In genomic region chr12:118016424-118017264, GRCh38 we compare ENCODE assay signal across 8 cellular contexts. TPM values are rescaled to one million over a fixed set of nuclear protein-coding genes. Genes with fewer than 3 reads are reported as not detected.
DNase-seq lines count a peak whose midpoint lies in the region; ATAC-seq and TF ChIP-seq lines count a peak whose summit lies in the region.

Gene RFC5 (plus strand): TSS chr12:118016703. CDS start chr12:118016828, 125 bp downstream.

- no peaks in the 10 kb centered on the region for H3K9me3 Mint-ChIP-seq in natural killer cell

- H3K4me1 Mint-ChIP-seq in natural killer cell = peaks cover 19 to 21% of the 10 kb centered on the region in 2 donors

- peak within 1 kb of the TSS; percentile 86 to 90 for H3K27ac Mint-ChIP-seq in natural killer cell

- H3K4me3 ChIP-seq in fibroblast of mammary gland (ENCODE audit: control insufficient read depth, low read depth, low read length) = peak within 1 kb of the TSS; percentile 90

- TF ChIP-seq CTCF in RWPE1 (conservative IDR thresholded peaks at IDR 0.05; ENCODE audit: low read depth) (no peak), fibroblast of mammary gland (conservative IDR thresholded peaks at IDR 0.05; ENCODE audit: control insufficient read depth, insufficient read depth, low read depth, low read length) (no peak), natural killer cell (IDR thresholded peaks at IDR 0.05) (no peak)

- intact Hi-C loops in natural killer cell (cut with micrococcal nuclease) = loop anchor here (1.0 kb wide), 1 partner anchor 45 kb away; the partner anchor contains the start of gene WSB2

- DNase-seq in EL = peak; percentile 98
- DNase-seq in H4 (ENCODE audit: low spot score) = peak; percentile 96
- DNase-seq in LoVo (ENCODE audit: low spot score) = peak; percentile 100
- DNase-seq in RWPE1 (ENCODE audit: low spot score) = peak; percentile 98
- DNase-seq in activated T-helper 1 cell treated with anti-CD3 and anti-CD28 coated beads, Interleukin-2, amount 50 U/mL, for 16 hours (ENCODE audit: low read depth in 1 of 2, low spot score in 1 of 2) = peak; percentile 96 to 97
- DNase-seq in fibroblast of mammary gland (ENCODE audit: low read depth) = peak; percentile 94
- peak; percentile 98 for DNase-seq in natural killer cell
- DNase-seq in stimulated activated naive CD4-positive, alpha-beta T cell (lab: John Stamatoyannopoulos, UW) = peak; percentile 89 to 97 (median 96)

- H3K4me3 Mint-ChIP-seq in natural killer cell = peak within 1 kb of the TSS; percentile 96

- H3K27ac ChIP-seq in RWPE1 = peak within 1 kb of the TSS; percentile 73

- POLR2A ChIA-PET in RWPE1 (lab: Yijun Ruan, JAX; ENCODE audit: low non-redundant PET) = interaction anchor here (1.0 kb wide), 1 partner anchor 47 kb away, joined by 4 read pairs; no protein-coding TSS in a partner anchor

- H3K27me3 Mint-ChIP-seq in natural killer cell (ENCODE audit: low read depth in 2 of 2) = peaks cover 0 to 6% of the 10 kb centered on the region in 2 donors

- ATAC-seq in natural killer cell = peak; percentile 98 to 99 (median 98)

- CTCF ChIA-PET in RWPE1 (lab: Yijun Ruan, JAX) = no interaction called here

- peaks cover 6% of the 10 kb centered on the region for H3K36me3 Mint-ChIP-seq in natural killer cell

RNA-seq across cellular contexts. Expression of gene RFC5, which starts in this region (rescaled TPM):
- 45.0 and 49.2 TPM in 2 replicates for total RNA-seq in H4 (2014; rRNA removed; shearing (Covaris generic))
- total RNA-seq in natural killer cell = 10 to 100 TPM; 11.9 to 19.6 (median 15.8) TPM

Comparison
In these comparisons a context has a peak if more than half of its experiments do, and no peak if none do; other contexts are left out.
1. Peak in every context shown above with its lines: DNase-seq, ATAC-seq, H3K4me3 ChIP-seq and H3K27ac ChIP-seq.